In the genomic region with DNA sequence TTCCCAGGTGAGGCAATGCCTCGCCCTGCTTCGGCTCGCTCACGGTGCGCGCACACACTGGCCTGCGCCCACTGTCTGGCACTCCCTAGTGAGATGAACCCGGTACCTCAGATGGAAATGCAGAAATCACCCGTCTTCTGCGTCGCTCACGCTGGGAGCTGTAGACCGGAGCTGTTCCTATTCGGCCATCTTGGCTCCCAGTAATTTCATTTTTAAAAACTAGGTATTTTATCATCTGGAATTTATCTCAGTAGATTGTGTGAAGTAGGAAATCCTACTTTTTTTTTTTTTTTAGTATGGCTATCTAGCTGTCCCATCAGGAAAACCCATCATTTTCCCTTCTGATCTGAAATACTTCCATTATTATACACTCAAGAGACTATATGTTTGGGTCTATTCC, we compare ENCODE assay signal across 1 cellular context.
TF ChIP-seq lines count a peak whose summit lies in the region.

No MANE protein-coding gene starts in this region.

TF ChIP-seq in SK-N-SH, 30 proteins besides CTCF, POLR2A, EP300 and RAD21:
- TF ChIP-seq YY1 (IDR thresholded peaks at IDR 0.05; ENCODE audit: low read depth): 0 out of 2 replicates have a peak, but pooled peaks have one; percentile 28
